In genomic region chrX:125004799-125005198, GRCh38 we compare ENCODE assay signal across 2 cellular contexts.
TF ChIP-seq lines count a peak whose summit lies in the region.

No MANE protein-coding gene starts in this region.

TF ChIP-seq in HepG2, 621 proteins besides CTCF, POLR2A, EP300 and RAD21:
- TF ChIP-seq MAFK (conservative IDR thresholded peaks at IDR 0.05 in 1 of 2, IDR thresholded peaks at IDR 0.05 in 1 of 2; ENCODE audit: low read length in 2 of 2) (peak in 1 of 2 experiments; percentile 15; a peak in 1 of 4 replicates), SNRNP70 (IDR thresholded peaks at IDR 0.05; ENCODE audit: low read depth, low read length) (no peak)

TF ChIP-seq in H1, 55 proteins besides CTCF, POLR2A, EP300 and RAD21:
- TF ChIP-seq SIN3A (conservative IDR thresholded peaks at IDR 0.05 in 1 of 2, IDR thresholded peaks at IDR 0.05 in 1 of 2; ENCODE audit: low read depth in 1 of 2, low read length in 2 of 2) (no peak), SAP30 (IDR thresholded peaks at IDR 0.05; ENCODE audit: insufficient read depth, insufficient replicate concordance, low read length) (no peak), MAFK (IDR thresholded peaks at IDR 0.05; ENCODE audit: low read depth, low read length) (0 out of 2 replicates have a peak, but pooled peaks have one; percentile 17), TCF12 (IDR thresholded peaks at IDR 0.05; ENCODE audit: low read depth, low read length) (no peak), BACH1 (IDR thresholded peaks at IDR 0.05; ENCODE audit: low read length) (peak; percentile 84), NRF1 (IDR thresholded peaks at IDR 0.05; ENCODE audit: low read depth, low read length) (no peak), POU5F1 (IDR thresholded peaks at IDR 0.05; ENCODE audit: low read depth, low read length) (no peak), ASH2L (IDR thresholded peaks at IDR 0.05; ENCODE audit: low read length) (no peak), CBX8 (IDR thresholded peaks at IDR 0.05; ENCODE audit: borderline replicate concordance, low read depth, low read length) (no peak), KDM1A (IDR thresholded peaks at IDR 0.05; ENCODE audit: borderline replicate concordance, low read length) (no peak), SIX5 (IDR thresholded peaks at IDR 0.05; ENCODE audit: low read depth, low read length) (no peak), KDM5A (IDR thresholded peaks at IDR 0.05; ENCODE audit: low read length) (no peak), ZNF274 (IDR thresholded peaks at IDR 0.05; ENCODE audit: borderline replicate concordance, extremely low read depth, low read length) (no peak), POLR2AphosphoS5 (IDR thresholded peaks at IDR 0.05; ENCODE audit: low read depth, low read length) (no peak)
- TF ChIP-seq, protein P1, sequence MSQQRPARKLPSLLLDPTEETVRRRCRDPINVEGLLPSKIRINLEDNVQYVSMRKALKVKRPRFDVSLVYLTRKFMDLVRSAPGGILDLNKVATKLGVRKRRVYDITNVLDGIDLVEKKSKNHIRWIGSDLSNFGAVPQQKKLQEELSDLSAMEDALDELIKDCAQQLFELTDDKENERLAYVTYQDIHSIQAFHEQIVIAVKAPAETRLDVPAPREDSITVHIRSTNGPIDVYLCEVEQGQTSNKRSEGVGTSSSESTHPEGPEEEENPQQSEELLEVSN (IDR thresholded peaks at IDR 0.05) = no peak
- TF ChIP-seq, protein P2, sequence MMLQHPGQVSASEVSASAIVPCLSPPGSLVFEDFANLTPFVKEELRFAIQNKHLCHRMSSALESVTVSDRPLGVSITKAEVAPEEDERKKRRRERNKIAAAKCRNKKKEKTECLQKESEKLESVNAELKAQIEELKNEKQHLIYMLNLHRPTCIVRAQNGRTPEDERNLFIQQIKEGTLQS (IDR thresholded peaks at IDR 0.05; ENCODE audit: insufficient read depth, low read depth, low read length) = no peak
- TF ChIP-seq, protein P3, sequence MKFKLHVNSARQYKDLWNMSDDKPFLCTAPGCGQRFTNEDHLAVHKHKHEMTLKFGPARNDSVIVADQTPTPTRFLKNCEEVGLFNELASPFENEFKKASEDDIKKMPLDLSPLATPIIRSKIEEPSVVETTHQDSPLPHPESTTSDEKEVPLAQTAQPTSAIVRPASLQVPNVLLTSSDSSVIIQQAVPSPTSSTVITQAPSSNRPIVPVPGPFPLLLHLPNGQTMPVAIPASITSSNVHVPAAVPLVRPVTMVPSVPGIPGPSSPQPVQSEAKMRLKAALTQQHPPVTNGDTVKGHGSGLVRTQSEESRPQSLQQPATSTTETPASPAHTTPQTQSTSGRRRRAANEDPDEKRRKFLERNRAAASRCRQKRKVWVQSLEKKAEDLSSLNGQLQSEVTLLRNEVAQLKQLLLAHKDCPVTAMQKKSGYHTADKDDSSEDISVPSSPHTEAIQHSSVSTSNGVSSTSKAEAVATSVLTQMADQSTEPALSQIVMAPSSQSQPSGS (IDR thresholded peaks at IDR 0.05; ENCODE audit: low read length) = no peak
- TF ChIP-seq, protein P4, sequence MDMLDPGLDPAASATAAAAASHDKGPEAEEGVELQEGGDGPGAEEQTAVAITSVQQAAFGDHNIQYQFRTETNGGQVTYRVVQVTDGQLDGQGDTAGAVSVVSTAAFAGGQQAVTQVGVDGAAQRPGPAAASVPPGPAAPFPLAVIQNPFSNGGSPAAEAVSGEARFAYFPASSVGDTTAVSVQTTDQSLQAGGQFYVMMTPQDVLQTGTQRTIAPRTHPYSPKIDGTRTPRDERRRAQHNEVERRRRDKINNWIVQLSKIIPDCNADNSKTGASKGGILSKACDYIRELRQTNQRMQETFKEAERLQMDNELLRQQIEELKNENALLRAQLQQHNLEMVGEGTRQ (IDR thresholded peaks at IDR 0.05; ENCODE audit: low read length) = no peak
